ENCODE assay signal across 8 cellular contexts in the genomic region with DNA sequence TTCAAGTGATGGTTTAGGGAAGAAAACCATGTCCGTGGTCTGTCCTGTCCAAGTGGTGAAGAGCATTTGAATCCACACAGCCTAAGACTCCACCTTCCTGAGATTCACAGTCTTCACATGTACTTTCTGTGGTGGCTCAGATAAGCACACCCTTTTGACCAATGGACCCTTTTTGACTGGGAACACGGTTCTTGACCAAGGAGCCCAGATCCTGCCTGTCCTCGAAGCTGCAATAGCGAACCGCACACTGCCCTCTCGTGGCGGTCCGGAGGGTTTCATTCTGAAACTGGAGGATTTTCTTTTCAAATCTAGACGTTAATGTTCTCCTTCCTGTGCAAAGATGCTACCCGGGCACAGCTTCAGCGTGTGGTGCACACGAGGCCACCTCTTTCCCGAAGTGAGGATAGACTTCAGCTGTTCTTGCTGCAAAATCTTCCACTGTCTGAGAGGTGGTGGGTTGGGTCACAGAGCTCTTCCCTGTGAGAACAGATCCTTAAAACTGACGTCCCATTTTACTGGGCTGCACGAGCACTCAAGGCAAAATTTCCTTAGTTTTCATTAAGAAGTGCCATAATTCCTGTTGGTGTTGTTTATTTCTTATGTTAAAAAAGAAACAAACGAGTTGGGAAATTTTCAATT.
DNase-seq lines count a peak whose midpoint lies in the region; ATAC-seq and TF ChIP-seq lines count a peak whose summit lies in the region.

No MANE protein-coding gene starts in this region.

- TF ChIP-seq POLR2A in NB4 (IDR thresholded peaks at IDR 0.05; ENCODE audit: extremely low read depth, insufficient read length) (no peak), adrenal gland (IDR thresholded peaks at IDR 0.05) (no peak)

- H3K4me1 ChIP-seq in adrenal gland (replicated peaks in 1 of 2) (peaks cover 0 to 3% of the 10 kb centered on the region in 2 donors), heart right ventricle (peaks cover 0 to 48% (median 11%) of the 10 kb centered on the region in 9 donors)

- H3K27ac ChIP-seq in adrenal gland (peak overlapping the region in 1 of 5 donors; percentile 26), heart right ventricle (peak overlapping the region in 3 of 10 donors; percentile 6 to 29 (median 16))

- H3K4me1 Mint-ChIP-seq in T-helper 17 cell: peaks cover 13% of the 10 kb centered on the region

- peak; percentile 91 for TF ChIP-seq CTCF in NB4 (IDR thresholded peaks at IDR 0.05; ENCODE audit: low read depth, low read length)
- peak; percentile 72 to 87 (median 83) for TF ChIP-seq CTCF in adrenal gland (IDR thresholded peaks at IDR 0.05)
- TF ChIP-seq CTCF in heart right ventricle (IDR thresholded peaks at IDR 0.05): peak; percentile 81 to 92 (median 85)

- H3K27ac Mint-ChIP-seq in T-helper 17 cell: no peak overlapping the region

- no peaks in the 10 kb centered on the region for H3K27me3 Mint-ChIP-seq in T-helper 17 cell

- peak; percentile 82 for ATAC-seq in T-helper 17 cell
- ATAC-seq in heart right ventricle: peak; percentile 57 to 77 (median 62)
- ATAC-seq in HG03378 (IDR thresholded peaks at IDR 0.05; ENCODE audit: unreplicated experiment): no peak

- 16 to 20% (median 19%) methylated on average over 16 of the region's 16 CpGs for WGBS in adrenal gland, 4 donors
- 21 to 24% methylated on average over 16 of the region's 16 CpGs for WGBS in heart right ventricle, 2 donors

- DNase-seq in activated gamma-delta T cell treated with Interleukin-2 at 50 U/mL for 16 hours (peak; percentile 60), activated gamma-delta T cell (lab: John Stamatoyannopoulos, UW) (no peak), NB4 (ENCODE audit: low read depth) (peak; percentile 81), T-helper 17 cell (peak; percentile 31 to 58 (median 40)), adrenal gland (peak; percentile 66 to 89 (median 76)), heart right ventricle (peak; percentile 74 to 77), renal cortical epithelial cell (ENCODE audit: low read depth) (peak; percentile 54)

- no peaks in the 10 kb centered on the region for H3K36me3 ChIP-seq in adrenal gland (replicated peaks in 1 of 2)
- peaks cover 0 to 94% (median 17%) of the 10 kb centered on the region in 9 donors for H3K36me3 ChIP-seq in heart right ventricle

- H3K9me3 ChIP-seq in T-helper 17 cell (ENCODE audit: control insufficient read depth, low read length, poor library complexity, severe bottlenecking): no peaks in the 10 kb centered on the region
- H3K9me3 ChIP-seq in adrenal gland (replicated peaks in 1 of 3): no peaks in the 10 kb centered on the region
- H3K9me3 ChIP-seq in heart right ventricle: no peaks in the 10 kb centered on the region

- H3K4me3 ChIP-seq in NB4 (ENCODE audit: low read depth, low read length) (no peak overlapping the region), adrenal gland (no peak overlapping the region), heart right ventricle (no peak overlapping the region)

- intact Hi-C loops in adrenal gland (cut with DNase I) (loop anchor here (5.0 to 10.0 kb wide), 4 partner anchors 47 to 317 kb away; a partner anchor contains a TSS), heart right ventricle (cut with DNase I) (loop anchor here (2.0 to 10.0 kb wide), 9 partner anchors 85 to 747 kb away; a partner anchor contains a TSS)

- H3K4me3 Mint-ChIP-seq in T-helper 17 cell: no peak overlapping the region

- peaks cover 4% of the 10 kb centered on the region for H3K36me3 Mint-ChIP-seq in T-helper 17 cell (ENCODE audit: low read depth)

- H3K27me3 ChIP-seq in adrenal gland (no peaks in the 10 kb centered on the region), heart right ventricle (no peaks in the 10 kb centered on the region)
